Comparison of ENCODE assay signal across 1 cellular context in the genomic region with DNA sequence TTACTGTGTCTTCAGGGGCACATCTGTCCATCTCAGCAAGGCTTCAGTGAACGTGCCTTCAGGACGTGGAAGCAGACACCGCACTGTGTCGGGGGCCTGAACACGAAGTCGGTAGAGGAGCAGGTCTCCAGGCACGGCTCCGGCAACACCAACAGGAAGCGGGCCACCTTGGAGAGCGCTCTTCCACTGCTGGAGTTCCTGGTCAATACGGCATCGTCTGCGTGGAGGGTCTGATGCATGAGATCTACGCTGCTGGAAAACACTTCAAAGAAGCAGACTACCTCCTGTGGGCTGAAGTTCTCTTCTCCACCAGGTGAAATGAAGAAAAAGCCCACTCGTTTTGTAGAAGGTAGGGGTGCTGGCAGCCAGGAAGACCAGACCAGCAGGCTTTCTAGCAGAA.
TF ChIP-seq lines count a peak whose summit lies in the region.

No MANE protein-coding gene starts in this region.

TF ChIP-seq in HepG2, 621 proteins besides CTCF, POLR2A, EP300 and RAD21 (continued from another document):
- TF ChIP-seq, protein P1, sequence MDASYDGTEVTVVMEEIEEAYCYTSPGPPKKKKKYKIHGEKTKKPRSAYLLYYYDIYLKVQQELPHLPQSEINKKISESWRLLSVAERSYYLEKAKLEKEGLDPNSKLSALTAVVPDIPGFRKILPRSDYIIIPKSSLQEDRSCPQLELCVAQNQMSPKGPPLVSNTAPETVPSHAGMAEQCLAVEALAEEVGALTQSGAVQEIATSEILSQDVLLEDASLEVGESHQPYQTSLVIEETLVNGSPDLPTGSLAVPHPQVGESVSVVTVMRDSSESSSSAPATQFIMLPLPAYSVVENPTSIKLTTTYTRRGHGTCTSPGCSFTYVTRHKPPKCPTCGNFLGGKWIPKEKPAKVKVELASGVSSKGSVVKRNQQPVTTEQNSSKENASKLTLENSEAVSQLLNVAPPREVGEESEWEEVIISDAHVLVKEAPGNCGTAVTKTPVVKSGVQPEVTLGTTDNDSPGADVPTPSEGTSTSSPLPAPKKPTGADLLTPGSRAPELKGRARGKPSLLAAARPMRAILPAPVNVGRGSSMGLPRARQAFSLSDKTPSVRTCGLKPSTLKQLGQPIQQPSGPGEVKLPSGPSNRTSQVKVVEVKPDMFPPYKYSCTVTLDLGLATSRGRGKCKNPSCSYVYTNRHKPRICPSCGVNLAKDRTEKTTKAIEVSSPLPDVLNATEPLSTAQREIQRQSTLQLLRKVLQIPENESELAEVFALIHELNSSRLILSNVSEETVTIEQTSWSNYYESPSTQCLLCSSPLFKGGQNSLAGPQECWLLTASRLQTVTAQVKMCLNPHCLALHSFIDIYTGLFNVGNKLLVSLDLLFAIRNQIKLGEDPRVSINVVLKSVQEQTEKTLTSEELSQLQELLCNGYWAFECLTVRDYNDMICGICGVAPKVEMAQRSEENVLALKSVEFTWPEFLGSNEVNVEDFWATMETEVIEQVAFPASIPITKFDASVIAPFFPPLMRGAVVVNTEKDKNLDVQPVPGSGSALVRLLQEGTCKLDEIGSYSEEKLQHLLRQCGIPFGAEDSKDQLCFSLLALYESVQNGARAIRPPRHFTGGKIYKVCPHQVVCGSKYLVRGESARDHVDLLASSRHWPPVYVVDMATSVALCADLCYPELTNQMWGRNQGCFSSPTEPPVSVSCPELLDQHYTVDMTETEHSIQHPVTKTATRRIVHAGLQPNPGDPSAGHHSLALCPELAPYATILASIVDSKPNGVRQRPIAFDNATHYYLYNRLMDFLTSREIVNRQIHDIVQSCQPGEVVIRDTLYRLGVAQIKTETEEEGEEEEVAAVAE (CRISPR knock-in tag; IDR thresholded peaks at IDR 0.05; ENCODE audit: borderline replicate concordance): no peak
- TF ChIP-seq, protein P2, sequence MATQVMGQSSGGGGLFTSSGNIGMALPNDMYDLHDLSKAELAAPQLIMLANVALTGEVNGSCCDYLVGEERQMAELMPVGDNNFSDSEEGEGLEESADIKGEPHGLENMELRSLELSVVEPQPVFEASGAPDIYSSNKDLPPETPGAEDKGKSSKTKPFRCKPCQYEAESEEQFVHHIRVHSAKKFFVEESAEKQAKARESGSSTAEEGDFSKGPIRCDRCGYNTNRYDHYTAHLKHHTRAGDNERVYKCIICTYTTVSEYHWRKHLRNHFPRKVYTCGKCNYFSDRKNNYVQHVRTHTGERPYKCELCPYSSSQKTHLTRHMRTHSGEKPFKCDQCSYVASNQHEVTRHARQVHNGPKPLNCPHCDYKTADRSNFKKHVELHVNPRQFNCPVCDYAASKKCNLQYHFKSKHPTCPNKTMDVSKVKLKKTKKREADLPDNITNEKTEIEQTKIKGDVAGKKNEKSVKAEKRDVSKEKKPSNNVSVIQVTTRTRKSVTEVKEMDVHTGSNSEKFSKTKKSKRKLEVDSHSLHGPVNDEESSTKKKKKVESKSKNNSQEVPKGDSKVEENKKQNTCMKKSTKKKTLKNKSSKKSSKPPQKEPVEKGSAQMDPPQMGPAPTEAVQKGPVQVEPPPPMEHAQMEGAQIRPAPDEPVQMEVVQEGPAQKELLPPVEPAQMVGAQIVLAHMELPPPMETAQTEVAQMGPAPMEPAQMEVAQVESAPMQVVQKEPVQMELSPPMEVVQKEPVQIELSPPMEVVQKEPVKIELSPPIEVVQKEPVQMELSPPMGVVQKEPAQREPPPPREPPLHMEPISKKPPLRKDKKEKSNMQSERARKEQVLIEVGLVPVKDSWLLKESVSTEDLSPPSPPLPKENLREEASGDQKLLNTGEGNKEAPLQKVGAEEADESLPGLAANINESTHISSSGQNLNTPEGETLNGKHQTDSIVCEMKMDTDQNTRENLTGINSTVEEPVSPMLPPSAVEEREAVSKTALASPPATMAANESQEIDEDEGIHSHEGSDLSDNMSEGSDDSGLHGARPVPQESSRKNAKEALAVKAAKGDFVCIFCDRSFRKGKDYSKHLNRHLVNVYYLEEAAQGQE (IDR thresholded peaks at IDR 0.05; ENCODE audit: borderline replicate concordance in 1 of 2, low read depth in 1 of 2, low read length in 2 of 2): peak; percentile 69 to 91
- TF ChIP-seq ZNF138 (CRISPR knock-in tag; IDR thresholded peaks at IDR 0.05; ENCODE audit: low read depth) (no peak), ZNF569 (CRISPR knock-in tag; IDR thresholded peaks at IDR 0.05; ENCODE audit: borderline replicate concordance) (no peak), NCOA1 (CRISPR knock-in tag; IDR thresholded peaks at IDR 0.05) (no peak), ZNF572 (CRISPR knock-in tag; IDR thresholded peaks at IDR 0.05) (no peak), NR2C2 (CRISPR knock-in tag; IDR thresholded peaks at IDR 0.05; ENCODE audit: borderline replicate concordance) (no peak), ZNF788 (CRISPR knock-in tag; IDR thresholded peaks at IDR 0.05; ENCODE audit: borderline replicate concordance) (no peak), ZNF124 (CRISPR knock-in tag; IDR thresholded peaks at IDR 0.05) (no peak), SIX4 (CRISPR knock-in tag; IDR thresholded peaks at IDR 0.05) (no peak), EZH2 (conservative IDR thresholded peaks at IDR 0.05; ENCODE audit: low read depth, low read length) (0 out of 2 replicates have a peak, but pooled peaks have one; percentile 68), NFIB (CRISPR knock-in tag; IDR thresholded peaks at IDR 0.05; ENCODE audit: borderline replicate concordance) (no peak), SNRNP70 (IDR thresholded peaks at IDR 0.05; ENCODE audit: low read depth, low read length) (no peak), FLYWCH1 (CRISPR knock-in tag; IDR thresholded peaks at IDR 0.05) (no peak), MIER2 (CRISPR knock-in tag; IDR thresholded peaks at IDR 0.05) (peak; percentile 89)
- TF ChIP-seq, protein P3, sequence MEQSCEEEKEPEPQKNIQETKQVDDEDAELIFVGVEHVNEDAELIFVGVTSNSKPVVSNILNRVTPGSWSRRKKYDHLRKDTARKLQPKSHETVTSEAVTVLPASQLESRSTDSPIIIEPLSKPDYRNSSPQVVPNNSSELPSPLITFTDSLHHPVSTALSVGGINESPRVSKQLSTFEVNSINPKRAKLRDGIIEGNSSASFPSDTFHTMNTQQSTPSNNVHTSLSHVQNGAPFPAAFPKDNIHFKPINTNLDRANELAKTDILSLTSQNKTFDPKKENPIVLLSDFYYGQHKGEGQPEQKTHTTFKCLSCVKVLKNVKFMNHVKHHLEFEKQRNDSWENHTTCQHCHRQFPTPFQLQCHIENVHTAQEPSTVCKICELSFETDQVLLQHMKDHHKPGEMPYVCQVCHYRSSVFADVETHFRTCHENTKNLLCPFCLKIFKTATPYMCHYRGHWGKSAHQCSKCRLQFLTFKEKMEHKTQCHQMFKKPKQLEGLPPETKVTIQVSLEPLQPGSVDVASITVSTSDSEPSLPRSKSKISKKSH (CRISPR knock-in tag; IDR thresholded peaks at IDR 0.05; ENCODE audit: borderline replicate concordance): no peak
- TF ChIP-seq, protein P4, sequence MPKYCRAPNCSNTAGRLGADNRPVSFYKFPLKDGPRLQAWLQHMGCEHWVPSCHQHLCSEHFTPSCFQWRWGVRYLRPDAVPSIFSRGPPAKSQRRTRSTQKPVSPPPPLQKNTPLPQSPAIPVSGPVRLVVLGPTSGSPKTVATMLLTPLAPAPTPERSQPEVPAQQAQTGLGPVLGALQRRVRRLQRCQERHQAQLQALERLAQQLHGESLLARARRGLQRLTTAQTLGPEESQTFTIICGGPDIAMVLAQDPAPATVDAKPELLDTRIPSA (CRISPR knock-in tag; IDR thresholded peaks at IDR 0.05; ENCODE audit: borderline replicate concordance): no peak
- TF ChIP-seq, protein P5, sequence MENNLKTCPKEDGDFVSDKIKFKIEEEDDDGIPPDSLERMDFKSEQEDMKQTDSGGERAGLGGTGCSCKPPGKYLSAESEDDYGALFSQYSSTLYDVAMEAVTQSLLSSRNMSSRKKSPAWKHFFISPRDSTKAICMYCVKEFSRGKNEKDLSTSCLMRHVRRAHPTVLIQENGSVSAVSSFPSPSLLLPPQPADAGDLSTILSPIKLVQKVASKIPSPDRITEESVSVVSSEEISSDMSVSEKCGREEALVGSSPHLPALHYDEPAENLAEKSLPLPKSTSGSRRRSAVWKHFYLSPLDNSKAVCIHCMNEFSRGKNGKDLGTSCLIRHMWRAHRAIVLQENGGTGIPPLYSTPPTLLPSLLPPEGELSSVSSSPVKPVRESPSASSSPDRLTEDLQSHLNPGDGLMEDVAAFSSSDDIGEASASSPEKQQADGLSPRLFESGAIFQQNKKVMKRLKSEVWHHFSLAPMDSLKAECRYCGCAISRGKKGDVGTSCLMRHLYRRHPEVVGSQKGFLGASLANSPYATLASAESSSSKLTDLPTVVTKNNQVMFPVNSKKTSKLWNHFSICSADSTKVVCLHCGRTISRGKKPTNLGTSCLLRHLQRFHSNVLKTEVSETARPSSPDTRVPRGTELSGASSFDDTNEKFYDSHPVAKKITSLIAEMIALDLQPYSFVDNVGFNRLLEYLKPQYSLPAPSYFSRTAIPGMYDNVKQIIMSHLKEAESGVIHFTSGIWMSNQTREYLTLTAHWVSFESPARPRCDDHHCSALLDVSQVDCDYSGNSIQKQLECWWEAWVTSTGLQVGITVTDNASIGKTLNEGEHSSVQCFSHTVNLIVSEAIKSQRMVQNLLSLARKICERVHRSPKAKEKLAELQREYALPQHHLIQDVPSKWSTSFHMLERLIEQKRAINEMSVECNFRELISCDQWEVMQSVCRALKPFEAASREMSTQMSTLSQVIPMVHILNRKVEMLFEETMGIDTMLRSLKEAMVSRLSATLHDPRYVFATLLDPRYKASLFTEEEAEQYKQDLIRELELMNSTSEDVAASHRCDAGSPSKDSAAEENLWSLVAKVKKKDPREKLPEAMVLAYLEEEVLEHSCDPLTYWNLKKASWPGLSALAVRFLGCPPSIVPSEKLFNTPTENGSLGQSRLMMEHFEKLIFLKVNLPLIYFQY (CRISPR knock-in tag; IDR thresholded peaks at IDR 0.05; ENCODE audit: borderline replicate concordance): no peak
